ENCODE assay signal across 27 cellular contexts in the genomic region with DNA sequence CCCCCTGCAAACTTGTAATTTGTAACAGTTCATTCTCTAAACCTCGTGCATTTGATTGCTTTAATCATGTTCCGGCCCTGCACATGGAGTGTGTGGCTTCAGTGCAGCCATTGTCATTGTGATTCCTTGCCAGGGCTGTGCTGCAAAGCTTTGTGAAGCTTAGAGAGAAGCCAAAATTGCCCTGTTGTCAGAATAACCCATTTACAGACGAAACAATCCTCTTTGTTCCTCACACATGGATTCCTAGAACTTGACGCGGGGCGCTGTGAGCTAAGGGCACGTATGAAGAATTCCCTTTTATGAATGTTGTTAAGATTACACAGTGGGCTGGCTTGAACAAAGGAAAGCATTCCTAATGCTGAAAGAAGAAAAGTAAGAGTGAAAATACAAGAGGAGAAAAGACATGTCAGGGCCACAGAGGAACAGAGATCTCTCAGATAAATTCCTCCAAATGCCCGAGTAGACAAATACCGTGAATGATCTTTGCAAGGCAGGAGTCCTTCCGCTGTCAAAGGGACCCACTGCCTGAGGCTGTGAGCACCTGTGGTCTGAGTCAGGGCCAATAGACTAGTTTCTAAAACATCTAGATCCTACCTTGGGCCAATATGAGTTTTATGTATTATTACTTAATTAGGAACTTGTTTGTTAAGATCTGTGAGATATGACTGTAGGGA.
DNase-seq lines count a peak whose midpoint lies in the region; ATAC-seq and TF ChIP-seq lines count a peak whose summit lies in the region.
"Had no signal": no experiment of that assay in that cellular context is flagged by ENCODE, and none has a peak within 500 bp of the region (broad histone marks: within the 10 kb centered on the region; RNA-seq: fewer than 3 reads in every experiment).

No MANE protein-coding gene starts in this region.

- H3F3A ChIP-seq in SK-N-SH (replicated peaks; ENCODE audit: insufficient read depth): no peaks in the 10 kb centered on the region

- H3K9me3 ChIP-seq in endodermal cell (ENCODE audit: control insufficient read depth, low read length): peaks cover 34% of the 10 kb centered on the region
- H3K9me3 ChIP-seq in SK-N-SH: no peaks in the 10 kb centered on the region
- H3K9me3 ChIP-seq: Caco-2, lower lobe of right lung, SJSA1, thoracic aorta had no signal

- no peak overlapping the region for H3K4me2 ChIP-seq in SK-N-SH

- CTCF ChIA-PET in activated CD4-positive, alpha-beta T cell treated with anti-CD3 and anti-CD28 coated beads for 36 hours (lab: Charles Lee): interaction anchor here (0.5 to 0.7 kb wide), 2 partner anchors 11 to 23 kb away, joined by 3 to 4 read pairs; no protein-coding TSS in a partner anchor
- CTCF ChIA-PET in SK-N-SH (lab: Yijun Ruan, JAX): interaction anchor here (0.9 to 1.2 kb wide), 5 partner anchors 11 to 29 kb away, joined by 3 to 4 read pairs (median 3); no protein-coding TSS in a partner anchor

- H3K27ac Mint-ChIP-seq in endodermal cell: no peak overlapping the region
- H3K27ac Mint-ChIP-seq in activated CD4-positive, alpha-beta T cell treated with anti-CD3 and anti-CD28 coated beads for 36 hours: no peak overlapping the region
- H3K27ac Mint-ChIP-seq in activated T-helper 17 cell treated with anti-CD3 and anti-CD28 coated beads, Interleukin-2, amount 50 U/mL, for 72 hours: no peak overlapping the region
- H3K27ac Mint-ChIP-seq: activated CD4-positive, alpha-beta T cell treated with anti-CD3 and anti-CD28 coated beads, Interleukin-2, amount 10 ng/mL, durations not matched to agents 24 days and 14 days; stimulated activated naive B cell treated with anti-CD40 and anti-IgM and Interleukin-4, amounts not matched to agents 10 μg/mL and 1 μg/mL and 100 μg/mL, for 72 hours; T-helper 1 cell treated with Interleukin-12 subunit alpha and Interleukin-12 subunit beta and Interleukin-4 antibody, amounts not matched to agents 30 μg/mL and 1 μg/mL, for 36 hours had no signal

- H3K4me1 ChIP-seq in endodermal cell (ENCODE audit: control insufficient read depth, insufficient read depth, low read length): no peaks in the 10 kb centered on the region
- H3K4me1 ChIP-seq in SK-N-SH (ENCODE audit: control insufficient read depth in 1 of 2, insufficient read depth in 2 of 2, low read depth in 1 of 2, low read length in 1 of 2): no peaks in the 10 kb centered on the region
- H3K4me1 ChIP-seq: Caco-2, lower lobe of right lung, SJSA1 had no signal

- no peak for TF ChIP-seq RAD21 in SK-N-SH (IDR thresholded peaks at IDR 0.05; ENCODE audit: low read length)

- H3K9me3 Mint-ChIP-seq in endodermal cell: peaks cover 23% of the 10 kb centered on the region
- no peaks in the 10 kb centered on the region for H3K9me3 Mint-ChIP-seq in activated CD4-positive, alpha-beta T cell treated with anti-CD3 and anti-CD28 coated beads for 36 hours (ENCODE audit: low read depth)
- H3K9me3 Mint-ChIP-seq in activated T-helper 17 cell treated with anti-CD3 and anti-CD28 coated beads, Interleukin-2, amount 50 U/mL, for 72 hours: peaks cover 6% of the 10 kb centered on the region
- H3K9me3 Mint-ChIP-seq: activated CD4-positive, alpha-beta T cell treated with anti-CD3 and anti-CD28 coated beads, Interleukin-2, amount 10 ng/mL, durations not matched to agents 24 days and 14 days; activated T-cell treated with anti-CD3 and anti-CD28 coated beads, Interleukin-2, amount 50 U/mL, for 4 hours; T-helper 1 cell treated with Interleukin-12 subunit alpha and Interleukin-12 subunit beta and Interleukin-4 antibody, amounts not matched to agents 30 μg/mL and 1 μg/mL, for 36 hours had no signal

- no peak overlapping the region for H3K4me3 Mint-ChIP-seq in endodermal cell
- H3K4me3 Mint-ChIP-seq in activated CD4-positive, alpha-beta T cell treated with anti-CD3 and anti-CD28 coated beads for 36 hours: no peak overlapping the region
- no peak overlapping the region for H3K4me3 Mint-ChIP-seq in activated T-helper 17 cell treated with anti-CD3 and anti-CD28 coated beads, Interleukin-2, amount 50 U/mL, for 72 hours
- H3K4me3 Mint-ChIP-seq: activated CD4-positive, alpha-beta T cell treated with anti-CD3 and anti-CD28 coated beads, Interleukin-2, amount 10 ng/mL, durations not matched to agents 24 days and 14 days; activated T-cell treated with anti-CD3 and anti-CD28 coated beads, Interleukin-2, amount 50 U/mL, for 4 hours; stimulated activated naive B cell treated with anti-CD40 and anti-IgM and Interleukin-4, amounts not matched to agents 10 μg/mL and 1 μg/mL and 100 μg/mL, for 72 hours; T-helper 1 cell treated with Interleukin-12 subunit alpha and Interleukin-12 subunit beta and Interleukin-4 antibody, amounts not matched to agents 30 μg/mL and 1 μg/mL, for 36 hours had no signal

- H3K4me3 ChIP-seq in endodermal cell (ENCODE audit: low read length) (no peak overlapping the region), H7 (ENCODE audit: insufficient read depth, low read depth, low read length) (no peak overlapping the region), SK-N-SH (ENCODE audit: low read depth in 2 of 2, low read length in 1 of 2) (no peak overlapping the region)
- H3K4me3 ChIP-seq: lower lobe of right lung, SJSA1, thoracic aorta had no signal

- no peak for ATAC-seq in activated CD4-positive, alpha-beta T cell treated with anti-CD3 and anti-CD28 coated beads for 36 hours
- no peak for ATAC-seq in activated T-helper 17 cell treated with anti-CD3 and anti-CD28 coated beads, Interleukin-2, amount 50 U/mL, for 72 hours (replicated peaks)
- ATAC-seq: activated T-cell treated with anti-CD3 and anti-CD28 coated beads, Interleukin-2, amount 50 U/mL, for 4 hours; lower lobe of right lung; right cardiac atrium; stimulated activated naive B cell treated with anti-CD40 and anti-IgM and Interleukin-4, amounts not matched to agents 10 μg/mL and 1 μg/mL and 100 μg/mL, for 72 hours had no signal

- TF ChIP-seq CTCF in endodermal cell (conservative IDR thresholded peaks at IDR 0.05) (no peak), SK-N-SH (IDR thresholded peaks at IDR 0.05) (no peak)

- no peak for TF ChIP-seq EP300 in SK-N-SH (IDR thresholded peaks at IDR 0.05; ENCODE audit: borderline replicate concordance in 1 of 2, low read depth in 1 of 2, low read length in 1 of 2)

- H3K4me1 Mint-ChIP-seq in endodermal cell: peaks cover 4% of the 10 kb centered on the region
- H3K4me1 Mint-ChIP-seq in activated CD4-positive, alpha-beta T cell treated with anti-CD3 and anti-CD28 coated beads for 36 hours: no peaks in the 10 kb centered on the region
- no peaks in the 10 kb centered on the region for H3K4me1 Mint-ChIP-seq in activated T-helper 17 cell treated with anti-CD3 and anti-CD28 coated beads, Interleukin-2, amount 50 U/mL, for 72 hours
- H3K4me1 Mint-ChIP-seq: activated CD4-positive, alpha-beta T cell treated with anti-CD3 and anti-CD28 coated beads, Interleukin-2, amount 10 ng/mL, durations not matched to agents 24 days and 14 days had no signal

- H3K27ac ChIP-seq in endodermal cell (ENCODE audit: low read depth, low read length) (peak overlapping the region; percentile 76), layer of hippocampus (ENCODE audit: low read depth, low read length) (peak overlapping the region; percentile 38), SK-N-SH (ENCODE audit: low read depth in 2 of 2, low read length in 1 of 2) (no peak overlapping the region)
- H3K27ac ChIP-seq: epithelial cell of prostate, lower lobe of right lung, SJSA1, thoracic aorta had no signal

- H3K9ac ChIP-seq in endodermal cell (ENCODE audit: extremely low read depth, low read length, poor library complexity, severe bottlenecking) (no peak overlapping the region), SK-N-SH (no peak overlapping the region)

- WGBS in endodermal cell (ENCODE audit: insufficient coverage in 1 of 2, insufficient read length in 1 of 2), 2 experiments: 90 to 94% methylated on average over 9 to 10 of the region's 10 CpGs
- WGBS in SK-N-SH (ENCODE audit: low lambda C conversion rate): 82% methylated on average over 10 of the region's 10 CpGs

- intact Hi-C loops in posterior cingulate gyrus (cut with DNase I): no loop called here
- intact Hi-C loops in activated CD4-positive, alpha-beta T cell treated with anti-CD3 and anti-CD28 coated beads for 36 hours (cut with DNase I, micrococcal nuclease): no loop called here

- no peaks in the 10 kb centered on the region for H3K79me2 ChIP-seq in SK-N-SH (ENCODE audit: insufficient read depth)

- H2AFZ ChIP-seq in SK-N-SH (ENCODE audit: low read depth): no peak overlapping the region

- no peaks in the 10 kb centered on the region for H3K9me2 ChIP-seq in SK-N-SH

- H3K27me3 Mint-ChIP-seq in endodermal cell (ENCODE audit: insufficient read depth): no peaks in the 10 kb centered on the region
- peaks cover 3% of the 10 kb centered on the region for H3K27me3 Mint-ChIP-seq in activated CD4-positive, alpha-beta T cell treated with anti-CD3 and anti-CD28 coated beads for 36 hours
- H3K27me3 Mint-ChIP-seq in activated T-helper 17 cell treated with anti-CD3 and anti-CD28 coated beads, Interleukin-2, amount 50 U/mL, for 72 hours: no peaks in the 10 kb centered on the region
- H3K27me3 Mint-ChIP-seq: activated CD4-positive, alpha-beta T cell treated with anti-CD3 and anti-CD28 coated beads, Interleukin-2, amount 10 ng/mL, durations not matched to agents 24 days and 14 days; stimulated activated naive B cell treated with anti-CD40 and anti-IgM and Interleukin-4, amounts not matched to agents 10 μg/mL and 1 μg/mL and 100 μg/mL, for 72 hours had no signal

- H3K27me3 ChIP-seq in endodermal cell (ENCODE audit: control insufficient read depth, insufficient read depth, low read length, poor library complexity, severe bottlenecking): no peaks in the 10 kb centered on the region
- H3K27me3 ChIP-seq in layer of hippocampus (ENCODE audit: control insufficient read depth, insufficient read depth, low read length): no peaks in the 10 kb centered on the region
- no peaks in the 10 kb centered on the region for H3K27me3 ChIP-seq in H7 (ENCODE audit: control insufficient read depth, insufficient read depth, low read length)
- H3K27me3 ChIP-seq in SK-N-SH (ENCODE audit: insufficient read depth): no peaks in the 10 kb centered on the region
- H3K27me3 ChIP-seq: SJSA1 had no signal

- H3K36me3 Mint-ChIP-seq in endodermal cell (ENCODE audit: low read depth): peaks cover 89% of the 10 kb centered on the region
- no peaks in the 10 kb centered on the region for H3K36me3 Mint-ChIP-seq in activated CD4-positive, alpha-beta T cell treated with anti-CD3 and anti-CD28 coated beads for 36 hours (ENCODE audit: low read depth)
- no peaks in the 10 kb centered on the region for H3K36me3 Mint-ChIP-seq in activated T-helper 17 cell treated with anti-CD3 and anti-CD28 coated beads, Interleukin-2, amount 50 U/mL, for 72 hours (ENCODE audit: low read depth)

- in situ Hi-C loops in SK-MEL-5 (cut with HindIII; ENCODE audit: low pct_unique_long_range_greater_than_20kb, low sequenced_read_pairs): no loop called here

- no peaks in the 10 kb centered on the region for H4K20me1 ChIP-seq in SK-N-SH (ENCODE audit: insufficient read depth)

- DNase-seq in SK-MEL-5 (ENCODE audit: low read depth, low spot score) (peak; percentile 43), endodermal cell (peak; percentile 15), posterior cingulate gyrus (peak in 7 of 10 donors; percentile 28 to 91 (median 57)), H7 (no peak), SK-N-SH (no peak)
- no peak for DNase-seq in activated CD4-positive, alpha-beta T cell treated with anti-CD3 and anti-CD28 coated beads for 36 hours
- DNase-seq: activated CD4-positive, alpha-beta T cell treated with anti-CD3 and anti-CD28 coated beads, Interleukin-2, amount 10 ng/mL, durations not matched to agents 24 days and 14 days; activated naive CD4-positive, alpha-beta T cell treated with Interleukin-2 at 50 U/mL for 16 hours; activated T-cell treated with anti-CD3 and anti-CD28 coated beads, Interleukin-2, amount 50 U/mL, for 4 hours; Caco-2; DMS79; GF-D8; Kasumi-1; kidney; lower lobe of right lung; NCI-H1694 treated with DMSO at 0.1 percent for 48 hours; NCI-H2171 treated with DMSO at 0.1 percent for 48 hours; NCI-H526; right cardiac atrium; stimulated activated CD4-positive, alpha-beta T cell treated with anti-CD3 and anti-CD28 coated beads, Interleukin-4, amount 100 ng/mL, for 24 hours; stimulated activated naive B cell treated with anti-CD40 and anti-IgM and Interleukin-4, amounts not matched to agents 10 μg/mL and 1 μg/mL and 100 μg/mL, for 72 hours had no signal

- POLR2A ChIA-PET in activated CD4-positive, alpha-beta T cell treated with anti-CD3 and anti-CD28 coated beads for 36 hours (lab: Charles Lee): no interaction called here
- POLR2A ChIA-PET in SK-N-SH (lab: Yijun Ruan, JAX): no interaction called here

- peaks cover 93% of the 10 kb centered on the region for H3K36me3 ChIP-seq in endodermal cell (ENCODE audit: control insufficient read depth, insufficient read depth, low read length)
- peaks cover 2% of the 10 kb centered on the region; the same call in 1 of the 2 replicates for H3K36me3 ChIP-seq in H7 (replicated peaks; ENCODE audit: control insufficient read depth, insufficient read depth, low read length)
- H3K36me3 ChIP-seq in SK-N-SH (replicated peaks in 1 of 2; ENCODE audit: control insufficient read depth in 1 of 2, insufficient read depth in 2 of 2, low read length in 1 of 2): peaks cover 0 to 5% of the 10 kb centered on the region in 2 experiments
- H3K36me3 ChIP-seq: lower lobe of right lung, SJSA1, thoracic aorta had no signal

Comparison
In these comparisons a context has a peak if more than half of its experiments do, and no peak if none do; other contexts are left out.
1. DNase-seq: peak in SK-MEL-5 (single experiment), endodermal cell (single experiment) and posterior cingulate gyrus (7 of 10); none in H7 (single experiment), activated CD4-positive, alpha-beta T cell treated with anti-CD3 and anti-CD28 coated beads for 36 hours (single experiment) and SK-N-SH (single experiment).
2. H3K27ac ChIP-seq: peak in endodermal cell (single experiment) and layer of hippocampus (single experiment); none in SK-N-SH (0 of 2).